2 cellular contexts compared by ENCODE assay signal in genomic region chr6:110968661-110969060, GRCh38.
A peak's percentile ranks its signal among the peaks of the same experiment; 100 is the strongest.
TF ChIP-seq lines count a peak whose summit lies in the region.

No MANE protein-coding gene starts in this region.

TF ChIP-seq in PFSK-1, 5 proteins besides CTCF, POLR2A, EP300 and RAD21:
- 0 out of 2 replicates have a peak, but pooled peaks have one; percentile 38 for TF ChIP-seq POLR2AphosphoS5 (IDR thresholded peaks at IDR 0.05; ENCODE audit: low read depth, low read length)

TF ChIP-seq in HepG2, 621 proteins besides CTCF, POLR2A, EP300 and RAD21:
- TF ChIP-seq ELF3 (CRISPR knock-in tag; IDR thresholded peaks at IDR 0.05) (0 out of 2 replicates have a peak, but pooled peaks have one; percentile 51), FOXA3 (CRISPR knock-in tag; IDR thresholded peaks at IDR 0.05) (peak; percentile 19; the same call in 1 of the 2 replicates)
